In the genomic region with DNA sequence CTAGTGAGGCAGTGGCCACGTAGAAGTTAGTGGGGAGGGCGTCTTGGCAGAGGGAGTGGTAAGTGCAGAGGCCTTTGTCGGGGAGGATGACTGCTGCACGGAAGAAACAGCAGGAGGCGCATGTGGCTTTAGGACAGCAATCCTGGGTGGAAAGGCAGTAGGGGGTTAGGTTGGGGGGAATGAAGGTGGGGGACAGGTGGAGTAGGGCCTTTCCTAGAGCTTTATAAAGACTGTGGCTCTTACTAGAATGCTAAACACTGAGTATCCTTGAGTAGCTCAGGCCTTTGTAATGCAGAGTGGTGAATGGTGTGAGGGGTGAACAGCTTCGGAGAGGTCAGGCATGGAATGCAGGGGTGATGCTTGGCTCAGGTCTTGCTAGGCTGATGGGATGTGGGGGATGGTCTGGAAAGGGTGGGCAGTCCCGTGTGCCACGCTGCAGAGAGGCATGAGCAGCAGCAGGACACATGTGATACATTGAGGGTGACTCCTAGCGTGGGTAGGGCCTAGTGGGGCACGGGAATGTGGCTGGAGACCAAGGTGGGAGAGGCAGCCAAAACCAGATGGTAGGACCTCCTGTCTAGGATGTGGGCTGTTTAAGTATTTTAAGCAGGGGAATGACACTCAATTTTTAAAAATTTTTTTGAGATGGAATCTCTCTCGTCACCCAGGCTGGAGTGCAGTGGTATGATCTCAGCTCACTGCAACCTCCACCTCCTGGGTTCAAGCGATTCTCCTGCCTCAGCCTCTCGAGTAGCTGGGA, we compare ENCODE assay signal across 11 cellular contexts. TPM values are rescaled to one million over a fixed set of nuclear protein-coding genes. Genes with fewer than 3 reads are reported as not detected.
DNase-seq lines count a peak whose midpoint lies in the region; TF ChIP-seq lines count a peak whose summit lies in the region.
"Had no signal": no experiment of that assay in that cellular context is flagged by ENCODE, and none has a peak within 500 bp of the region (broad histone marks: within the 10 kb centered on the region; RNA-seq: fewer than 3 reads in every experiment).

No MANE protein-coding gene starts in this region.

- H3K9ac ChIP-seq in HUES64 (ENCODE audit: low read depth, low read length), result peak overlapping the region; percentile 68

- peak overlapping the region; percentile 29; the same call in 1 of the 2 replicates for H3K4me3 ChIP-seq in HUES64 (ENCODE audit: low read length)
- H3K4me3 ChIP-seq in dorsolateral prefrontal cortex, result no peak overlapping the region

- peaks cover 3% of the 10 kb centered on the region; the same call in 1 of the 2 replicates for H3K36me3 ChIP-seq in HUES64 (ENCODE audit: insufficient read depth, low read length)

- TF ChIP-seq CTCF in AG09319 (IDR thresholded peaks at IDR 0.05; ENCODE audit: low read depth, low read length) (peak; percentile 10), dorsolateral prefrontal cortex (IDR thresholded peaks at IDR 0.05 in 54 of 56, conservative IDR thresholded peaks at IDR 0.05 in 2 of 56; ENCODE audit: low read depth in 1 of 56, partially characterized antibody in 56 of 56) (no peak)

- 25% methylated on average over 13 of the region's 13 CpGs for WGBS in HUES64

- H3K4me1 ChIP-seq in HUES64 (ENCODE audit: insufficient read depth, low read length), result peaks cover 49% of the 10 kb centered on the region

- intact Hi-C loops in dorsolateral prefrontal cortex (cut with DNase I), result no loop called here

- peak overlapping the region; percentile 93 for H3K27ac ChIP-seq in HUES64 (ENCODE audit: low read depth, low read length)
- H3K27ac ChIP-seq in dorsolateral prefrontal cortex, result peak overlapping the region in 34 of 59 donors; percentile 1 to 78 (median 42)

- no peak for DNase-seq in AG09319 (ENCODE audit: extremely low read depth, low read depth)
- peak in 1 of 10 donors; percentile 32 for DNase-seq in dorsolateral prefrontal cortex
- DNase-seq in kidney tubule cell (ENCODE audit: low spot score), result peak; percentile 73
- no peak for DNase-seq in NCI-H82 treated with DMSO at 0.1 percent for 48 hours (lab: John Stamatoyannopoulos, UW; ENCODE audit: unreplicated experiment)
- DNase-seq in SIG-M5 treated with dmso at 0.1 percent for 504 hours (lab: John Stamatoyannopoulos, UW; ENCODE audit: unreplicated experiment), result no peak
- DNase-seq in NCI-H1930 (lab: John Stamatoyannopoulos, UW), result no peak
- no peak for DNase-seq in globus pallidus (ENCODE audit: low spot score)
- DNase-seq: activated CD8-positive, alpha-beta memory T cell treated with anti-CD3 and anti-CD28 coated beads for 24 hours; amygdala; NK-92 treated with Interleukin-12 subunit alpha and Interleukin-12 subunit beta, amount 100 ng/mL, for 24 hours had no signal

- no peaks in the 10 kb centered on the region for H3K27me3 ChIP-seq in HUES64 (ENCODE audit: insufficient read depth, low read length)
- no peaks in the 10 kb centered on the region for H3K27me3 ChIP-seq in dorsolateral prefrontal cortex

- H3K9me3 ChIP-seq in HUES64 (ENCODE audit: insufficient read depth, low read depth, low read length), result no peaks in the 10 kb centered on the region

RNA-seq across cellular contexts. Expression of gene AP2A2, which starts 19.2 kb away (rescaled TPM):
- polyA plus RNA-seq in HUES64 (2013, experiment 1 of 2), result 49.3 TPM
- 47.2 TPM for polyA plus RNA-seq in HUES64 (2013, experiment 2 of 2)
- 100 to 1,000 TPM in 119 of 120 experiments, 10 to 100 TPM in 1; 90.2 to 214 (median 158) TPM for total RNA-seq in dorsolateral prefrontal cortex

RNA-seq across cellular contexts. Expression of gene CHID1, which starts 34.3 kb away (rescaled TPM):
- 48.5 TPM for polyA plus RNA-seq in HUES64 (2013, experiment 1 of 2)
- 53.3 TPM for polyA plus RNA-seq in HUES64 (2013, experiment 2 of 2)
- total RNA-seq in dorsolateral prefrontal cortex, result 10 to 100 TPM; 49.1 to 90.5 (median 68.9) TPM
